16 cellular contexts compared by ENCODE assay signal in the genomic region with DNA sequence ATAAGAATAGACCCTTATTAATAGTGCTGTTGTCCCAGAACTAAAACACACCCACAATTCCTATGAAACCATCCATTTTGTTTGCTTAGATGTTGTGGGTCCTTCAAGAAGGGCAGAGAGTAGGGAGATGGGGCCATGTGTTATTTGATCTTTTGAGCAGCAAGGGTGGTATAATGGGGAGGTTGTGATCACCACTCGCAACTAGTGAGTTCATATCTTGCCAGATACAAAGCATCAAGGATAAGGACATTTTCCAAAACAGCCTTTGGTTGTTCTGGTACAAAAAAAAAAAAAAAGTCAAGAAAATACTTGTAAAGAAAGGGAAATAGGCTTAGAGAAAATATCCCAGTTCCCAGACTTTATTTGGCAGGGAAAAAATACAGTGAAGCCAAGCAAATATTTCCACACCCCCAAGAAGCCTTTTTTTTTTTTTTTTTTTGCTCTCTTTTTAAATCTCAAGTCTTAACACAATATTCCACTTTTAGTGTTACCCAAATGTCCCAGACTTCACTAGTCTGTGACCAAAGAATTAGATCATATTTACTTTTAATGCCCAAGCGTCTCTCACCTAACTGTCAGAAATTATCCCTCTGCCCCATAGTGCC. TPM values are rescaled to one million over a fixed set of nuclear protein-coding genes. Genes with fewer than 3 reads are reported as not detected.
"Had no signal": no experiment of that assay in that cellular context is flagged by ENCODE, and none has a peak within 500 bp of the region (broad histone marks: within the 10 kb centered on the region; RNA-seq: fewer than 3 reads in every experiment).

No MANE protein-coding gene starts in this region.

- H3K4me3 Mint-ChIP-seq: activated CD8-positive, alpha-beta T cell treated with anti-CD3 and anti-CD28 coated beads, Interleukin-2, amount 10 ng/mL, durations not matched to agents 7 days and 5 days; activated T-helper 1 cell treated with anti-CD3 and anti-CD28 coated beads, Interleukin-12 subunit alpha, Interleukin-12 subunit beta, Interleukin-2, Interleukin-4 antibody, amounts not matched to agents 30 ng/mL and 10 ng/mL and 1 ng/mL, durations not matched to agents 14 hours and 24 hours and 36 hours; brain; naive thymus-derived CD4-positive, alpha-beta T cell; stimulated activated naive CD8-positive, alpha-beta T cell treated with anti-CD3 and anti-CD28 coated beads, Interleukin-15, amount 100 ng/mL, for 72 hours; T-helper 1 cell treated with Interleukin-12 subunit alpha and Interleukin-12 subunit beta and Interleukin-4 antibody, amounts not matched to agents 30 μg/mL and 1 μg/mL, for 36 hours; WTC11 had no signal

- H3K36me3 Mint-ChIP-seq: naive thymus-derived CD4-positive, alpha-beta T cell; WTC11 had no signal

- DNase-seq: activated CD4-positive, alpha-beta T cell treated with anti-CD3 and anti-CD28 coated beads for 48 hours; activated CD8-positive, alpha-beta memory T cell treated with anti-CD3 and anti-CD28 coated beads, Interleukin-2, amount 50 U/mL, for 48 hours; activated CD8-positive, alpha-beta T cell treated with anti-CD3 and anti-CD28 coated beads, Interleukin-2, amount 10 ng/mL, durations not matched to agents 7 days and 5 days; activated naive CD4-positive, alpha-beta T cell; naive thymus-derived CD4-positive, alpha-beta T cell; nucleus accumbens; stimulated activated CD4-positive, alpha-beta T cell treated with anti-CD3 and anti-CD28 coated beads, Interleukin-15, amount 100 ng/mL, for 24 hours; stimulated activated CD4-positive, alpha-beta T cell treated with anti-CD3 and anti-CD28 coated beads, Interleukin-4, amount 100 ng/mL, for 4 hours; stimulated activated naive CD8-positive, alpha-beta T cell treated with anti-CD3 and anti-CD28 coated beads, Interleukin-15, amount 100 ng/mL, for 72 hours; testis had no signal

- H3K27me3 ChIP-seq: testis had no signal

- H3K27ac Mint-ChIP-seq: activated CD8-positive, alpha-beta T cell treated with anti-CD3 and anti-CD28 coated beads, Interleukin-2, amount 10 ng/mL, durations not matched to agents 7 days and 5 days; activated T-helper 1 cell treated with anti-CD3 and anti-CD28 coated beads, Interleukin-12 subunit alpha, Interleukin-12 subunit beta, Interleukin-2, Interleukin-4 antibody, amounts not matched to agents 30 ng/mL and 10 ng/mL and 1 ng/mL, durations not matched to agents 14 hours and 24 hours and 36 hours; naive thymus-derived CD4-positive, alpha-beta T cell; progenitor cell of endocrine pancreas; stimulated activated naive CD8-positive, alpha-beta T cell treated with anti-CD3 and anti-CD28 coated beads, Interleukin-15, amount 100 ng/mL, for 72 hours; T-helper 1 cell treated with Interleukin-12 subunit alpha and Interleukin-12 subunit beta and Interleukin-4 antibody, amounts not matched to agents 30 μg/mL and 1 μg/mL, for 36 hours; WTC11 had no signal

- H3K9me3 Mint-ChIP-seq: stimulated activated naive CD8-positive, alpha-beta T cell treated with anti-CD3 and anti-CD28 coated beads, Interleukin-15, amount 100 ng/mL, for 72 hours; WTC11 had no signal

- H3K4me1 Mint-ChIP-seq: naive thymus-derived CD4-positive, alpha-beta T cell; stimulated activated naive CD8-positive, alpha-beta T cell treated with anti-CD3 and anti-CD28 coated beads, Interleukin-15, amount 100 ng/mL, for 72 hours; WTC11 had no signal

- ATAC-seq: activated CD8-positive, alpha-beta T cell treated with anti-CD3 and anti-CD28 coated beads, Interleukin-2, amount 10 ng/mL, durations not matched to agents 7 days and 5 days; naive thymus-derived CD4-positive, alpha-beta T cell; SK-N-SH treated with all-trans-retinoic acid at 6 μM for 48 hours; stimulated activated naive CD8-positive, alpha-beta T cell treated with anti-CD3 and anti-CD28 coated beads, Interleukin-15, amount 100 ng/mL, for 72 hours; WTC11 had no signal

- H3K9me3 ChIP-seq: testis had no signal

- H3K27me3 Mint-ChIP-seq: brain, progenitor cell of endocrine pancreas had no signal

RNA-seq across cellular contexts. Expression of gene ANTXR1, which starts 54.1 kb away (rescaled TPM):
- total RNA-seq: activated T-helper 1 cell treated with anti-CD3 and anti-CD28 coated beads, Interleukin-12 subunit alpha, Interleukin-12 subunit beta, Interleukin-2, Interleukin-4 antibody, amounts not matched to agents 30 ng/mL and 10 ng/mL and 1 ng/mL, durations not matched to agents 14 hours and 24 hours and 36 hours; naive thymus-derived CD4-positive, alpha-beta T cell had no signal
